ENCODE assay signal across 24 cellular contexts in genomic region chr13:48255954-48256353, GRCh38. TPM values are rescaled to one million over a fixed set of nuclear protein-coding genes. Genes with fewer than 3 reads are reported as not detected.
DNase-seq lines count a peak whose midpoint lies in the region; ATAC-seq and TF ChIP-seq lines count a peak whose summit lies in the region.
"Had no signal": no experiment of that assay in that cellular context is flagged by ENCODE, and none has a peak within 500 bp of the region (broad histone marks: within the 10 kb centered on the region; RNA-seq: fewer than 3 reads in every experiment).

No MANE protein-coding gene starts in this region.

- H4K20me1 ChIP-seq in smooth muscle cell (ENCODE audit: low read depth): peaks cover 67% of the 10 kb centered on the region

- H3K79me2 ChIP-seq in smooth muscle cell (ENCODE audit: low read depth): peaks cover 30% of the 10 kb centered on the region

- no peak overlapping the region for H3K4me3 Mint-ChIP-seq in activated T-cell treated with anti-CD3 and anti-CD28 coated beads, Interleukin-2, amount 50 U/mL, for 24 hours

- TF ChIP-seq CTCF in fibroblast of mammary gland (conservative IDR thresholded peaks at IDR 0.05; ENCODE audit: control insufficient read depth, insufficient read depth, low read depth, low read length): no peak
- no peak for TF ChIP-seq CTCF in smooth muscle cell (IDR thresholded peaks at IDR 0.05; ENCODE audit: borderline replicate concordance, insufficient read depth, poor library complexity, severe bottlenecking)

- peak overlapping the region; percentile 38 for H3K27ac Mint-ChIP-seq in activated T-cell treated with anti-CD3 and anti-CD28 coated beads, Interleukin-2, amount 50 U/mL, for 24 hours

- no peaks in the 10 kb centered on the region for H3K27me3 Mint-ChIP-seq in activated T-cell treated with anti-CD3 and anti-CD28 coated beads, Interleukin-2, amount 50 U/mL, for 24 hours

- H3K36me3 Mint-ChIP-seq in activated T-cell treated with anti-CD3 and anti-CD28 coated beads, Interleukin-2, amount 50 U/mL, for 24 hours (ENCODE audit: low read depth): peaks cover 85% of the 10 kb centered on the region

- H3K4me2 ChIP-seq in smooth muscle cell: no peak overlapping the region
- H3K4me2 ChIP-seq: BLaER1, PC-9 had no signal

- H3K9me3 Mint-ChIP-seq in activated T-cell treated with anti-CD3 and anti-CD28 coated beads, Interleukin-2, amount 50 U/mL, for 24 hours: no peaks in the 10 kb centered on the region

- DNase-seq in activated T-cell treated with anti-CD3 and anti-CD28 coated beads, Interleukin-2, amount 50 U/mL, for 24 hours: no peak
- DNase-seq in activated T-cell treated with anti-CD3 and anti-CD28 coated beads, Interleukin-2, amount 50 U/mL, for 48 hours: no peak
- peak; percentile 3 for DNase-seq in NCI-H69 (lab: John Stamatoyannopoulos, UW)
- DNase-seq in fibroblast of mammary gland (ENCODE audit: low read depth): peak; percentile 27
- no peak for DNase-seq in smooth muscle cell (lab: John Stamatoyannopoulos, UW; ENCODE audit: unreplicated experiment)
- no peak for DNase-seq in left colon
- no peak for DNase-seq in posterior cingulate gyrus
- DNase-seq in NCI-H146 treated with DMSO at 0.1 percent for 48 hours (lab: John Stamatoyannopoulos, UW; ENCODE audit: unreplicated experiment): no peak
- DNase-seq: ACHN; activated CD4-positive, CD25-positive, alpha-beta regulatory T cell; activated naive CD4-positive, alpha-beta T cell treated with anti-CD3 and anti-CD28 coated beads, Interleukin-2, amount 50 U/mL, for 16 hours; Calu3; NCI-H1048; NCI-H1930; NCI-H345; PC-9; retina; SHP77; spleen; stimulated activated CD4-positive, alpha-beta T cell treated with anti-CD3 and anti-CD28 coated beads, Interleukin-2, amount 100 ng/mL, for 48 hours; stimulated activated naive CD4-positive, alpha-beta T cell had no signal

- H3K4me1 ChIP-seq in smooth muscle cell (ENCODE audit: low read depth): no peaks in the 10 kb centered on the region
- H3K4me1 ChIP-seq: BLaER1 had no signal

- no peak overlapping the region for H3K9ac ChIP-seq in smooth muscle cell (ENCODE audit: low read depth)
- H3K9ac ChIP-seq: BLaER1 had no signal

- H3K36me3 ChIP-seq in smooth muscle cell (ENCODE audit: low read depth): peaks cover 26% of the 10 kb centered on the region

- H3K9me3 ChIP-seq in smooth muscle cell (replicated peaks; ENCODE audit: low read depth): no peaks in the 10 kb centered on the region
- H3K9me3 ChIP-seq: BLaER1, spleen had no signal

- H3K4me3 ChIP-seq in fibroblast of mammary gland (ENCODE audit: control insufficient read depth, low read depth, low read length) (no peak overlapping the region), smooth muscle cell (no peak overlapping the region)
- H3K4me3 ChIP-seq: BLaER1, PC-9, spleen had no signal

- peak overlapping the region; percentile 9 for H3K27ac ChIP-seq in smooth muscle cell (ENCODE audit: low read depth)
- H3K27ac ChIP-seq: BLaER1, HL-60, PC-9 had no signal

- 68% methylated on average over 1 of the region's 1 CpG for whole genome bisulfite sequencing in smooth muscle cell (ENCODE audit: low lambda C conversion rate)

- no peak for ATAC-seq in left colon
- ATAC-seq: HCT116 had no signal

- H3K4me1 Mint-ChIP-seq in activated T-cell treated with anti-CD3 and anti-CD28 coated beads, Interleukin-2, amount 50 U/mL, for 24 hours (ENCODE audit: low read depth): peaks cover 71% of the 10 kb centered on the region

- no peak overlapping the region for H2AFZ ChIP-seq in smooth muscle cell (ENCODE audit: low read depth)
- H2AFZ ChIP-seq: PC-9 had no signal

- intact Hi-C loops in left colon (cut with DNase I, micrococcal nuclease) (no loop called here), posterior cingulate gyrus (cut with DNase I) (no loop called here)

- H3F3A ChIP-seq in smooth muscle cell (ENCODE audit: low read depth): no peaks in the 10 kb centered on the region

- H3K27me3 ChIP-seq in smooth muscle cell (ENCODE audit: low read depth): no peaks in the 10 kb centered on the region
- H3K27me3 ChIP-seq: BLaER1, spleen had no signal

RNA-seq across cellular contexts. Expression of gene ITM2B, which starts 22.9 kb away (rescaled TPM):
- total RNA-seq in smooth muscle cell (459 and 557 TPM in 2 replicates), left colon (100 to 1,000 TPM; 393 to 473 TPM)
- polyA plus RNA-seq in smooth muscle cell: 397 and 411 TPM in 2 replicates

RNA-seq across cellular contexts. Expression of gene RB1, which starts 47.6 kb away (rescaled TPM):
- 38.1 and 40.2 TPM in 2 replicates for total RNA-seq in smooth muscle cell
- 12.5 and 15.1 TPM in 2 replicates for polyA plus RNA-seq in smooth muscle cell
- 10 to 100 TPM; 23.0 to 26.3 TPM for total RNA-seq in left colon

Comparison
In these comparisons a context has a peak if more than half of its experiments do, and no peak if none do; other contexts are left out.
1. DNase-seq: peak in NCI-H69 (single experiment) and fibroblast of mammary gland (single experiment); none in activated T-cell treated with anti-CD3 and anti-CD28 coated beads, Interleukin-2, amount 50 U/mL, for 24 hours (single experiment), activated T-cell treated with anti-CD3 and anti-CD28 coated beads, Interleukin-2, amount 50 U/mL, for 48 hours (0 of 2), smooth muscle cell (single experiment), left colon (0 of 2), posterior cingulate gyrus (0 of 10) and NCI-H146 treated with DMSO at 0.1 percent for 48 hours (single experiment).